Comparison of ENCODE assay signal across 22 cellular contexts in genomic region chr7:8639668-8640067, GRCh38.
"Had no signal": no experiment of that assay in that cellular context is flagged by ENCODE, and none has a peak within 500 bp of the region (broad histone marks: within the 10 kb centered on the region; RNA-seq: fewer than 3 reads in every experiment).

No MANE protein-coding gene starts in this region.

- ATAC-seq: activated CD4-positive, alpha-beta T cell treated with anti-CD3 and anti-CD28 coated beads for 36 hours; activated T-helper 17 cell treated with anti-CD3 and anti-CD28 coated beads, Interleukin-2, amount 50 U/mL, for 72 hours; Right ventricle myocardium inferior had no signal

- FAIRE-seq: astrocyte had no signal

- DNase-seq: activated CD4-positive, alpha-beta memory T cell treated with anti-CD3 and anti-CD28 coated beads, Interleukin-2, amount 10 ng/mL, durations not matched to agents 7 days and 5 days; activated CD4-positive, alpha-beta T cell treated with anti-CD3 and anti-CD28 coated beads for 36 hours; activated CD4-positive, alpha-beta T cell treated with anti-CD3 and anti-CD28 coated beads, Interleukin-2, amount 50 U/mL, for 1 hour; activated gamma-delta T cell; activated naive CD4-positive, alpha-beta T cell treated with anti-CD3 and anti-CD28 coated beads for 36 hours; activated T-cell treated with anti-CD3 and anti-CD28 coated beads for 4 hours; activated T-cell treated with anti-CD3 and anti-CD28 coated beads, Interleukin-2, amount 50 U/mL, for 48 hours; amygdala; cortex of kidney; NCI-H1105; NCI-H1436; NCI-H187 treated with DMSO at 0.1 percent for 48 hours; NCI-H2081 treated with DMSO at 0.1 percent for 48 hours; NCI-H446; NCI-H526; SJCRH30; SK-N-SH; T-helper 1 cell; WERI-Rb-1 had no signal
